ENCODE assay signal across 13 cellular contexts in the genomic region with DNA sequence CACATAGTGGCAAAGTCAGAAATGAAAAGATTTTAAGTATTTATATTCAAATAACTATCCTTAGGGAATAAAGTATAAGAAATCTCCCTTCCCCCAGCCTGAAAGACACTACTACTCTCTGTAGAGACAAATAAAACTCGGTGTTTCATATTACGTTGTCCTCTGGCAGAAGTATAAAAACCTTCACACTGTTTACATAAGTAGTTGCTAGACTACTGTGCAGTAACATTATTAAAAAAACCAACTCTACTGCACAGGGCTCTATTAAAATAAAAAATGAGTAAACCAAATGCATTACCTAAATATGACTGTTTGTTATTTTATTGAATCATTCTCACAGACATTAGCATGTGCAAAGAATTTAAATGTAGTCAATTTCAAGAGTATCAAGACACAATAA.
DNase-seq lines count a peak whose midpoint lies in the region; ATAC-seq and TF ChIP-seq lines count a peak whose summit lies in the region.
"Had no signal": no experiment of that assay in that cellular context is flagged by ENCODE, and none has a peak within 500 bp of the region (broad histone marks: within the 10 kb centered on the region; RNA-seq: fewer than 3 reads in every experiment).

No MANE protein-coding gene starts in this region.

- H3K4me1 Mint-ChIP-seq in CD4-positive, alpha-beta T cell (ENCODE audit: low read depth), result peaks cover 33% of the 10 kb centered on the region

- DNase-seq in CD4-positive, alpha-beta T cell, result no peak
- peak; percentile 32 for DNase-seq in NCI-H2196 (lab: John Stamatoyannopoulos, UW; ENCODE audit: unreplicated experiment)
- no peak for DNase-seq in lower lobe of right lung
- no peak for DNase-seq in DMS 273 treated with DMSO at 0.1 percent for 48 hours (lab: John Stamatoyannopoulos, UW)
- no peak for DNase-seq in activated naive CD4-positive, alpha-beta T cell (lab: John Stamatoyannopoulos, UW)
- no peak for DNase-seq in aorta
- no peak for DNase-seq in ureter (ENCODE audit: low spot score)
- DNase-seq: activated CD4-positive, CD25-positive, alpha-beta regulatory T cell treated with anti-CD3 and anti-CD28 coated beads, Interleukin-2, amount 50 U/mL, for 72 hours; effector CD8-positive, alpha-beta T cell; nucleus accumbens; SJCRH30; substantia nigra had no signal

- peaks cover 51% of the 10 kb centered on the region for H3K36me3 Mint-ChIP-seq in CD4-positive, alpha-beta T cell (ENCODE audit: low read depth)

- TF ChIP-seq CTCF in CD4-positive, alpha-beta T cell (IDR thresholded peaks at IDR 0.05), result no peak
- TF ChIP-seq CTCF in lower lobe of right lung (IDR thresholded peaks at IDR 0.05), result no peak

- H3K4me3 ChIP-seq in endocrine pancreas (ENCODE audit: control insufficient read depth, insufficient read depth, low read length), result peak overlapping the region; percentile 29
- H3K4me3 ChIP-seq in lower lobe of right lung, result no peak overlapping the region
- no peak overlapping the region for H3K4me3 ChIP-seq in aorta (ENCODE audit: low read length in 2 of 2)
- H3K4me3 ChIP-seq: SJCRH30 had no signal

- CTCF ChIA-PET in CD4-positive, alpha-beta T cell (lab: Charles Lee), result interaction anchor here (0.6 to 1.5 kb wide), 3 partner anchors 11 to 1596 kb away, joined by 3 to 5 read pairs (median 3); no protein-coding TSS in a partner anchor

- H3K27ac ChIP-seq in CD4-positive, alpha-beta T cell (ENCODE audit: low read depth, low read length), result no peak overlapping the region
- H3K27ac ChIP-seq in lower lobe of right lung (no peak overlapping the region), aorta (ENCODE audit: low read depth in 1 of 2, low read length in 2 of 2) (no peak overlapping the region)
- H3K27ac ChIP-seq: SJCRH30 had no signal

- POLR2A ChIA-PET in CD4-positive, alpha-beta T cell (lab: Charles Lee), result no interaction called here

- intact Hi-C loops in CD4-positive, alpha-beta T cell (cut with DNase I, micrococcal nuclease), result loop anchor here in 1 of 2 experiments (1.0 kb wide), 1 partner anchor 12 kb away; no protein-coding TSS in a partner anchor
- intact Hi-C loops in lower lobe of right lung (cut with DNase I) (no loop called here), aorta (cut with DNase I) (no loop called here)

- H3K4me1 ChIP-seq in endocrine pancreas (ENCODE audit: control insufficient read depth, insufficient read depth, low read length) (peaks cover 23% of the 10 kb centered on the region), lower lobe of right lung (peaks cover 15% of the 10 kb centered on the region), aorta (ENCODE audit: control insufficient read depth in 1 of 2, insufficient read depth in 2 of 2, low read length in 2 of 2) (peaks cover 0 to 1% of the 10 kb centered on the region in 2 donors)

- peak overlapping the region; percentile 22 for H3K27ac Mint-ChIP-seq in CD4-positive, alpha-beta T cell

- no peak for ATAC-seq in CD4-positive, alpha-beta T cell (ENCODE audit: poor library complexity)
- ATAC-seq in lower lobe of right lung, result peak; percentile 61 to 77
- no peak for ATAC-seq in aorta (ENCODE audit: low FRiP score)

- no peaks in the 10 kb centered on the region for H3K9me3 Mint-ChIP-seq in CD4-positive, alpha-beta T cell

- WGBS in aorta, 2 donors, result 1 to 4% methylated on average over 2 of the region's 2 CpGs

- no peaks in the 10 kb centered on the region for H3K27me3 Mint-ChIP-seq in CD4-positive, alpha-beta T cell

- H3K36me3 ChIP-seq in endocrine pancreas (ENCODE audit: control insufficient read depth, insufficient read depth, low read length) (no peaks in the 10 kb centered on the region), lower lobe of right lung (peaks cover 26% of the 10 kb centered on the region), aorta (ENCODE audit: control insufficient read depth in 1 of 2, insufficient read depth in 2 of 2, low read length in 1 of 2) (no peaks in the 10 kb centered on the region)

- H3K9me3 ChIP-seq in CD4-positive, alpha-beta T cell (ENCODE audit: control insufficient read depth, low read length), result no peaks in the 10 kb centered on the region
- H3K9me3 ChIP-seq in endocrine pancreas (ENCODE audit: control insufficient read depth, low read length) (no peaks in the 10 kb centered on the region), lower lobe of right lung (no peaks in the 10 kb centered on the region), aorta (ENCODE audit: control insufficient read depth, low read length) (no peaks in the 10 kb centered on the region)

- H3K27me3 ChIP-seq in CD4-positive, alpha-beta T cell (ENCODE audit: control insufficient read depth, insufficient read depth, low read length), result no peaks in the 10 kb centered on the region
- H3K27me3 ChIP-seq in endocrine pancreas (ENCODE audit: control insufficient read depth, insufficient read depth, low read length) (no peaks in the 10 kb centered on the region), lower lobe of right lung (ENCODE audit: low read depth) (no peaks in the 10 kb centered on the region), aorta (ENCODE audit: control insufficient read depth in 1 of 2, insufficient read depth in 2 of 2, low read length in 1 of 2) (no peaks in the 10 kb centered on the region)
- H3K27me3 ChIP-seq: SJCRH30 had no signal

- H3K4me3 Mint-ChIP-seq in CD4-positive, alpha-beta T cell, result no peak overlapping the region

- no peak overlapping the region for H3K9ac ChIP-seq in endocrine pancreas (ENCODE audit: control insufficient read depth, insufficient read depth, low read length)

Comparison
In these comparisons a context has a peak if more than half of its experiments do, and no peak if none do; other contexts are left out.
1. ATAC-seq: peak in lower lobe of right lung (2 of 2); none in CD4-positive, alpha-beta T cell (single experiment) and aorta (single experiment).